ENCODE assay signal across 26 cellular contexts in genomic region chrX:11451133-11451532, GRCh38.
"Had no signal": no experiment of that assay in that cellular context is flagged by ENCODE, and none has a peak within 500 bp of the region (broad histone marks: within the 10 kb centered on the region; RNA-seq: fewer than 3 reads in every experiment).

No MANE protein-coding gene starts in this region.

- H3K4me1 ChIP-seq: left lung, lower lobe of right lung, neural progenitor cell, parathyroid adenoma, psoas muscle had no signal

- H3K9ac ChIP-seq: neural progenitor cell, parathyroid adenoma had no signal

- H3K27me3 ChIP-seq: esophagus squamous epithelium, left lung, neural progenitor cell, sigmoid colon, uterus had no signal

- H2AFZ ChIP-seq: neural progenitor cell, parathyroid adenoma had no signal

- H3K4me2 ChIP-seq: neural progenitor cell had no signal

- H3K4me3 ChIP-seq: esophagus squamous epithelium, heart right ventricle, left lung, lower lobe of right lung, neural progenitor cell, psoas muscle, sigmoid colon, thoracic aorta, uterus had no signal

- DNase-seq: activated CD4-positive, alpha-beta T cell treated with anti-CD3 and anti-CD28 coated beads for 36 hours; activated CD4-positive, CD25-positive, alpha-beta regulatory T cell; activated CD8-positive, alpha-beta memory T cell treated with anti-CD3 and anti-CD28 coated beads, Interleukin-2, amount 10 ng/mL, durations not matched to agents 7 days and 5 days; activated CD8-positive, alpha-beta T cell treated with anti-CD3 and anti-CD28 coated beads, Interleukin-2, amount 10 ng/mL, durations not matched to agents 7 days and 5 days; activated naive CD8-positive, alpha-beta T cell treated with anti-CD3 and anti-CD28 coated beads, Interleukin-2, amount 50 U/mL, for 24 hours; activated T-cell treated with anti-CD3 and anti-CD28 coated beads, Interleukin-2, amount 50 U/mL, for 48 hours; amygdala; esophagus squamous epithelium; foreskin melanocyte; heart right ventricle; kidney glomerular epithelial cell; left lung; lower lobe of right lung; mesenchymal stem cell; naive thymus-derived CD8-positive, alpha-beta T cell; occipital lobe; psoas muscle; sigmoid colon; small intestine; stimulated activated CD4-positive, alpha-beta T cell treated with anti-CD3 and anti-CD28 coated beads, Interleukin-4, amount 100 ng/mL, for 24 hours; uterus had no signal

- H3K9me3 ChIP-seq: esophagus squamous epithelium, heart right ventricle, left lung, lower lobe of right lung, psoas muscle, sigmoid colon, thoracic aorta, uterus had no signal

- H3K36me3 ChIP-seq: esophagus squamous epithelium, heart right ventricle, left lung, lower lobe of right lung, neural progenitor cell, sigmoid colon, thoracic aorta, uterus had no signal

- FAIRE-seq: bronchial epithelial cell, small intestine had no signal

- H3K79me2 ChIP-seq: parathyroid adenoma had no signal

- ATAC-seq: activated CD4-positive, alpha-beta T cell treated with anti-CD3 and anti-CD28 coated beads for 36 hours; activated CD8-positive, alpha-beta memory T cell treated with anti-CD3 and anti-CD28 coated beads, Interleukin-2, amount 10 ng/mL, durations not matched to agents 7 days and 5 days; activated CD8-positive, alpha-beta T cell treated with anti-CD3 and anti-CD28 coated beads, Interleukin-2, amount 10 ng/mL, durations not matched to agents 7 days and 5 days; activated naive CD8-positive, alpha-beta T cell treated with anti-CD3 and anti-CD28 coated beads, Interleukin-2, amount 50 U/mL, for 24 hours; heart right ventricle; left lung; lower lobe of right lung; naive thymus-derived CD8-positive, alpha-beta T cell; psoas muscle; stimulated activated effector memory CD8-positive, alpha-beta T cell treated with anti-CD3 and anti-CD28 coated beads, Interleukin-12 subunit alpha, Interleukin-12 subunit beta, amount 100 ng/mL, for 72 hours had no signal

- H3K27ac ChIP-seq: heart right ventricle, left lung, lower lobe of right lung, neural progenitor cell, parathyroid adenoma, psoas muscle, thoracic aorta had no signal
